1 cellular context compared by ENCODE assay signal in the genomic region with DNA sequence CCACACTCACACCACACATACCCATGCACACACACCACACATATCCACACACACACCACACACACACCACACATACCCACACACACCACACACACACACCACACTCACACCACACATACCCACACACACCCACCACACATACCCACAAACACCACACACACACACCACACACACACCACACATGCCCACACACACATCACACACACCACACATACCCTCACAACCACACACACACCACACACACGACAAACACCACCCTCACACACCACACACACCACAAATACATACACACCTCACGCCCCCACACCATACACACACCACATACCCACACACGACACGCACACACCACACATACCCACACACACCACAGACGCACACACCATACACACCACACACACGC.
TF ChIP-seq lines count a peak whose summit lies in the region.

No MANE protein-coding gene starts in this region.

TF ChIP-seq in K562, 482 proteins besides CTCF, POLR2A, EP300 and RAD21 (continued from another document):
- TF ChIP-seq MECOM (CRISPR knock-in tag; IDR thresholded peaks at IDR 0.05) (no peak), OTX1 (CRISPR knock-in tag; IDR thresholded peaks at IDR 0.05) (0 out of 2 replicates have a peak, but pooled peaks have one; percentile 5), CREBBP (IDR thresholded peaks at IDR 0.05; ENCODE audit: low read depth, low read length) (peak; percentile 37), ELF4 (CRISPR knock-in tag; IDR thresholded peaks at IDR 0.05) (0 out of 2 replicates have a peak, but pooled peaks have one; percentile 49), FIP1L1 (IDR thresholded peaks at IDR 0.05; ENCODE audit: low read depth, low read length, poor library complexity, severe bottlenecking) (no peak)
